16 cellular contexts compared by ENCODE assay signal in genomic region chr15:40010681-40011080, GRCh38. TPM values are rescaled to one million over a fixed set of nuclear protein-coding genes. Genes with fewer than 3 reads are reported as not detected.
A peak's percentile ranks its signal among the peaks of the same experiment; 100 is the strongest.
DNase-seq lines count a peak whose midpoint lies in the region; ATAC-seq and TF ChIP-seq lines count a peak whose summit lies in the region.
"Had no signal": no experiment of that assay in that cellular context is flagged by ENCODE, and none has a peak within 500 bp of the region (broad histone marks: within the 10 kb centered on the region; RNA-seq: fewer than 3 reads in every experiment).

No MANE protein-coding gene starts in this region.

- H3K36me3 ChIP-seq in A673 (ENCODE audit: insufficient read depth, low read length, poor library complexity, severe bottlenecking): peaks cover 42% of the 10 kb centered on the region

- no peak for ATAC-seq in GM18511 (IDR thresholded peaks at IDR 0.05; ENCODE audit: unreplicated experiment)
- ATAC-seq: activated T-helper 17 cell treated with anti-CD3 and anti-CD28 coated beads, Interleukin-2, amount 50 U/mL, for 72 hours; effector memory CD8-positive, alpha-beta T cell; left colon had no signal

- no peaks in the 10 kb centered on the region for H3K4me1 ChIP-seq in A673 (ENCODE audit: insufficient read depth, low read length, poor library complexity, severe bottlenecking)
- H3K4me1 ChIP-seq: ascending aorta, SJCRH30, spleen had no signal

- CTCF ChIA-PET in A673 (lab: Charles Lee): no interaction called here

- no peak for TF ChIP-seq CTCF in A673 (conservative IDR thresholded peaks at IDR 0.05; ENCODE audit: low read depth, low read length)

- no TSS peak for BruUV-seq in A673 (replicated peaks; lab: Mats Ljungman, UMichigan)

- intact Hi-C loops in A673 (cut with micrococcal nuclease; ENCODE audit: unreplicated experiment): no loop called here

- H3K27ac ChIP-seq in A673 (ENCODE audit: low read depth, low read length, poor library complexity, severe bottlenecking): no peak overlapping the region
- H3K27ac ChIP-seq: ascending aorta, SJCRH30, spleen had no signal

- H3K9me3 ChIP-seq in A673 (ENCODE audit: low read depth, low read length, poor library complexity, severe bottlenecking): peaks cover 8% of the 10 kb centered on the region

- POLR2A ChIA-PET in A673 (lab: Charles Lee; ENCODE audit: low non-redundant PET): no interaction called here

- H3K4me3 ChIP-seq in A673 (ENCODE audit: low read depth, low read length, poor library complexity, severe bottlenecking): no peak overlapping the region
- H3K4me3 ChIP-seq: ascending aorta, SJCRH30, spleen had no signal

- no peaks in the 10 kb centered on the region for H3K27me3 ChIP-seq in A673 (replicated peaks; ENCODE audit: insufficient read depth, low read depth, low read length, poor library complexity)
- H3K27me3 ChIP-seq: ascending aorta, SJCRH30, spleen had no signal

- peak; percentile 90 for DNase-seq in AG08395 (ENCODE audit: low spot score)
- peak; percentile 96 for DNase-seq in LHCN-M2 (ENCODE audit: low read depth)
- peak; percentile 96 for DNase-seq in fibroblast of gingiva (ENCODE audit: low read depth)
- peak; percentile 92 for DNase-seq in myocyte (ENCODE audit: low read depth)
- DNase-seq in DMS53 treated with DMSO at 0.1 percent for 48 hours (lab: John Stamatoyannopoulos, UW; ENCODE audit: unreplicated experiment): no peak
- no peak for DNase-seq in A673 (ENCODE audit: low spot score)
- DNase-seq in NCI-H1092 treated with DMSO at 0.1 percent for 48 hours (lab: John Stamatoyannopoulos, UW): no peak
- DNase-seq: activated CD4-positive, alpha-beta T cell treated with anti-CD3 and anti-CD28 coated beads, Interleukin-2, amount 50 U/mL, for 48 hours; AML-193; effector memory CD8-positive, alpha-beta T cell; left colon; SJCRH30; spleen had no signal

RNA-seq across cellular contexts. Expression of gene SRP14, which starts 28.3 kb away (rescaled TPM):
- total RNA-seq in LHCN-M2 (2014; rRNA removed): 215 and 238 TPM in 2 replicates
- 412 TPM for polyA plus RNA-seq in LHCN-M2 (2012)
- total RNA-seq in myocyte: 268 and 288 TPM in 2 replicates
- 357 TPM for polyA plus RNA-seq in myocyte (2012)
- 272 and 274 TPM in 2 replicates for total RNA-seq in A673 (2021)

Comparison
In these comparisons a context has a peak if more than half of its experiments do, and no peak if none do; other contexts are left out.
1. DNase-seq: peak in AG08395 (single experiment), LHCN-M2 (single experiment), fibroblast of gingiva (single experiment) and myocyte (single experiment); none in DMS53 treated with DMSO at 0.1 percent for 48 hours (single experiment), A673 (single experiment) and NCI-H1092 treated with DMSO at 0.1 percent for 48 hours (single experiment).